8 cellular contexts compared by ENCODE assay signal in the genomic region with DNA sequence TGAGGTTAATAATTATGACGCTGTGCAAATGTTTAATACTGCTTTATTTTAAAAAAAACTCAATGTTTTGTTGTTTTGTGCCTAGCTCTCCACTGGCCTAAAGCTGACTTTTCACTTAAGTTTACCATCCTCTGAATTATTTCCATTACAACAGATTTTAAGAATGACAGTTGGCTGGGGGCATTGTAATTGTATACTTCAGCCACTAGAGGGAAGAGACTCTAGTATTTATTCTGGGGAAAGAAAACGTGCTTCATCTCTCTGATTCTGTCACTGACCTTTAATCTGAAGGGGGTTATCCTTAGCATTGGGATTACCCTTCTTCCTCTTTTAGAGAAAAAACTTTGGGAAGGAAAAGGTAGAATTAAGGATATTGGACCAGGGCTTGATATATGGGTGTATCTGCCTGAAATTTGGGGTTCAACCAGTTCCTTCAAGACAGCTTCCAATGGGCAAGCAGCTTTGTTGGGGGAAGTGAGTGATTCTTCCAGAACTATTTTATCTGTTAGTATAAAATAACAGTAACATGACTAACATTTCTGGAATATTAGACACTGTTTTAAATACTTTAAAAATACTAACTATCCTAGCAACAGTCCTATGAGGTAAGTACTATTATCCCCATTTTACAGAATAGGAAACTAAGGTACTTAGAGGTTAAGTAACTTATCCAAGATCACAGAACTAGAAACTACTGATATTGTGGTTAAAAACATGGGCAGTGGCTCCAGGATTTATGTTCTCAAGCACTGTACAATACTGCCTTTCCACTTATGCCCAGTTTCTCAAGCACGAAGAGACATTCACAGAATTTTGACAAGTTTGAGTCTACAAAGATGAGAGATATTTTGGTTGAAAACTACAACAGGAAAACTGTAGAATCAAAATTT.
DNase-seq lines count a peak whose midpoint lies in the region; ATAC-seq and TF ChIP-seq lines count a peak whose summit lies in the region.

No MANE protein-coding gene starts in this region.

- no peaks in the 10 kb centered on the region for H3K36me3 ChIP-seq in prostate gland

- peak; percentile 89 for TF ChIP-seq CTCF in fibroblast of mammary gland (conservative IDR thresholded peaks at IDR 0.05; ENCODE audit: control insufficient read depth, insufficient read depth, low read depth, low read length)
- peak; percentile 60 to 80 (median 71) for TF ChIP-seq CTCF in prostate gland (IDR thresholded peaks at IDR 0.05)

- no peaks in the 10 kb centered on the region for H3K27me3 ChIP-seq in prostate gland (replicated peaks; ENCODE audit: insufficient read depth)

- no peak for TF ChIP-seq POLR2A in prostate gland (IDR thresholded peaks at IDR 0.05)

- DNase-seq in A172 (ENCODE audit: low spot score): peak; percentile 19
- peak; percentile 15 for DNase-seq in G401 (ENCODE audit: low spot score)
- peak; percentile 44 for DNase-seq in fibroblast of mammary gland (ENCODE audit: low read depth)
- no peak for DNase-seq in prostate gland (ENCODE audit: low spot score)
- DNase-seq in effector CD4-positive, alpha-beta T cell: no peak

- H3K4me1 ChIP-seq in prostate gland (replicated peaks): no peaks in the 10 kb centered on the region

- ATAC-seq in HG03442 (IDR thresholded peaks at IDR 0.05; ENCODE audit: unreplicated experiment) (peak; percentile 59), SK-N-SH treated with all-trans-retinoic acid at 6 μM for 48 hours (peak; percentile 84), HG03439 (IDR thresholded peaks at IDR 0.05; ENCODE audit: unreplicated experiment) (no peak)

- H3K4me3 ChIP-seq in fibroblast of mammary gland (ENCODE audit: control insufficient read depth, low read depth, low read length): no peak overlapping the region
- no peak overlapping the region for H3K4me3 ChIP-seq in prostate gland

- H3K9me3 ChIP-seq in prostate gland: no peaks in the 10 kb centered on the region

- WGBS in prostate gland: 58% methylated on average over 3 of the region's 3 CpGs

- intact Hi-C loops in prostate gland (cut with DNase I): loop anchor here (5.0 to 10.0 kb wide), 3 partner anchors 159 to 217 kb away; no protein-coding TSS in a partner anchor

- in situ Hi-C loops in G401 (cut with HindIII; ENCODE audit: low sequenced_read_pairs): no loop called here

- H3K27ac ChIP-seq in prostate gland: no peak overlapping the region

TF ChIP-seq in SK-N-SH treated with all-trans-retinoic acid at 6 μM for 48 hours, 23 proteins besides CTCF, POLR2A, EP300 and RAD21:
- TF ChIP-seq CSDC2 (CRISPR knock-in tag; IDR thresholded peaks at IDR 0.05) (no peak), TOX (CRISPR knock-in tag; IDR thresholded peaks at IDR 0.05; ENCODE audit: borderline replicate concordance) (no peak), ZFP30 (CRISPR knock-in tag; IDR thresholded peaks at IDR 0.05) (no peak), ESRRG (CRISPR knock-in tag; IDR thresholded peaks at IDR 0.05) (no peak), POU6F1 (CRISPR knock-in tag; IDR thresholded peaks at IDR 0.05; ENCODE audit: borderline replicate concordance, low read depth) (no peak), PPARA (CRISPR knock-in tag; IDR thresholded peaks at IDR 0.05; ENCODE audit: borderline replicate concordance) (no peak), ZNF565 (CRISPR knock-in tag; conservative IDR thresholded peaks at IDR 0.05; ENCODE audit: low read depth) (no peak), ISL1 (CRISPR knock-in tag; IDR thresholded peaks at IDR 0.05) (no peak), GLIS3 (CRISPR knock-in tag; IDR thresholded peaks at IDR 0.05) (no peak), SNAI2 (CRISPR knock-in tag; IDR thresholded peaks at IDR 0.05) (no peak), ZNF70 (CRISPR knock-in tag; IDR thresholded peaks at IDR 0.05) (no peak), BACH2 (CRISPR knock-in tag; IDR thresholded peaks at IDR 0.05; ENCODE audit: borderline replicate concordance) (no peak), ARNTL (CRISPR knock-in tag; IDR thresholded peaks at IDR 0.05; ENCODE audit: borderline replicate concordance, low read depth) (no peak), TCF4 (CRISPR knock-in tag; IDR thresholded peaks at IDR 0.05; ENCODE audit: borderline replicate concordance) (no peak)
- TF ChIP-seq, protein P1, sequence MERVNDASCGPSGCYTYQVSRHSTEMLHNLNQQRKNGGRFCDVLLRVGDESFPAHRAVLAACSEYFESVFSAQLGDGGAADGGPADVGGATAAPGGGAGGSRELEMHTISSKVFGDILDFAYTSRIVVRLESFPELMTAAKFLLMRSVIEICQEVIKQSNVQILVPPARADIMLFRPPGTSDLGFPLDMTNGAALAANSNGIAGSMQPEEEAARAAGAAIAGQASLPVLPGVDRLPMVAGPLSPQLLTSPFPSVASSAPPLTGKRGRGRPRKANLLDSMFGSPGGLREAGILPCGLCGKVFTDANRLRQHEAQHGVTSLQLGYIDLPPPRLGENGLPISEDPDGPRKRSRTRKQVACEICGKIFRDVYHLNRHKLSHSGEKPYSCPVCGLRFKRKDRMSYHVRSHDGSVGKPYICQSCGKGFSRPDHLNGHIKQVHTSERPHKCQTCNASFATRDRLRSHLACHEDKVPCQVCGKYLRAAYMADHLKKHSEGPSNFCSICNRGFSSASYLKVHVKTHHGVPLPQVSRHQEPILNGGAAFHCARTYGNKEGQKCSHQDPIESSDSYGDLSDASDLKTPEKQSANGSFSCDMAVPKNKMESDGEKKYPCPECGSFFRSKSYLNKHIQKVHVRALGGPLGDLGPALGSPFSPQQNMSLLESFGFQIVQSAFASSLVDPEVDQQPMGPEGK (CRISPR knock-in tag; IDR thresholded peaks at IDR 0.05; ENCODE audit: borderline replicate concordance): no peak

Comparison
In these comparisons a context has a peak if more than half of its experiments do, and no peak if none do; other contexts are left out.
1. DNase-seq: peak in A172 (single experiment), G401 (single experiment) and fibroblast of mammary gland (single experiment); none in prostate gland (single experiment) and effector CD4-positive, alpha-beta T cell (single experiment).